Comparison of ENCODE assay signal across 1 cellular context in the genomic region with DNA sequence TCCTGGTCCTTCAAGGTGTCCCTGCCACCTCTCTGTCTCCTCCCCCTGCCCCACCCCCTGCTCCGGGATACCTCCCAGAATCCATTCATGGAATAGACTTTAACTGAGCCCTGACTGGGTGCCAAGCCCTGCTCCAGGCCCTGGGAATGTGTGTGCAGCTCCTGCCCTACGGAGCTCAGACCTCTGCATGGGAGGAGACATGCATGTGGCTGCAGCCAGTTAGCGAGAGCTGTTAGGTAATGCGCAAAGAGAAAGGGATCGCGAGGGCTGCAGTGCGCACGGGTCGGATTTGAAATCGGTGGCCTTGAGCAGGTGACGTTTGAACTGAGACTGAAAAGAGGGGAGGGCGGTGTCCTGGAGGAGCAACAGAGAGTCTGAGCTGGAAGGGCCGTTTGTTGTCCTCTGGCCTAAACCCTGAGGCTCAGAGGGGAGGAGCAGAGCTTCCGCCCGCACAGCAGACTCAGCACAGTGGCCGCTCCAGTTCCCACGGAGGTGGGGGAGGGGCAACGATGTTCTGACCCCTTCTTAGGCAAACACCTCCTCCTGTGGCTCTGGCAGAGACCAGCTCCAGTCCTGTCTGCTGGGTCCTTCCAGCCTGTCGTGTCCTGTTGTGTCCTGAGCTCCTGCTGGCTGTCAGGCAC.
TF ChIP-seq lines count a peak whose summit lies in the region.

No MANE protein-coding gene starts in this region.

TF ChIP-seq in HepG2, 621 proteins besides CTCF, POLR2A, EP300 and RAD21 (continued from another document and continues in another):
- TF ChIP-seq, protein P1, sequence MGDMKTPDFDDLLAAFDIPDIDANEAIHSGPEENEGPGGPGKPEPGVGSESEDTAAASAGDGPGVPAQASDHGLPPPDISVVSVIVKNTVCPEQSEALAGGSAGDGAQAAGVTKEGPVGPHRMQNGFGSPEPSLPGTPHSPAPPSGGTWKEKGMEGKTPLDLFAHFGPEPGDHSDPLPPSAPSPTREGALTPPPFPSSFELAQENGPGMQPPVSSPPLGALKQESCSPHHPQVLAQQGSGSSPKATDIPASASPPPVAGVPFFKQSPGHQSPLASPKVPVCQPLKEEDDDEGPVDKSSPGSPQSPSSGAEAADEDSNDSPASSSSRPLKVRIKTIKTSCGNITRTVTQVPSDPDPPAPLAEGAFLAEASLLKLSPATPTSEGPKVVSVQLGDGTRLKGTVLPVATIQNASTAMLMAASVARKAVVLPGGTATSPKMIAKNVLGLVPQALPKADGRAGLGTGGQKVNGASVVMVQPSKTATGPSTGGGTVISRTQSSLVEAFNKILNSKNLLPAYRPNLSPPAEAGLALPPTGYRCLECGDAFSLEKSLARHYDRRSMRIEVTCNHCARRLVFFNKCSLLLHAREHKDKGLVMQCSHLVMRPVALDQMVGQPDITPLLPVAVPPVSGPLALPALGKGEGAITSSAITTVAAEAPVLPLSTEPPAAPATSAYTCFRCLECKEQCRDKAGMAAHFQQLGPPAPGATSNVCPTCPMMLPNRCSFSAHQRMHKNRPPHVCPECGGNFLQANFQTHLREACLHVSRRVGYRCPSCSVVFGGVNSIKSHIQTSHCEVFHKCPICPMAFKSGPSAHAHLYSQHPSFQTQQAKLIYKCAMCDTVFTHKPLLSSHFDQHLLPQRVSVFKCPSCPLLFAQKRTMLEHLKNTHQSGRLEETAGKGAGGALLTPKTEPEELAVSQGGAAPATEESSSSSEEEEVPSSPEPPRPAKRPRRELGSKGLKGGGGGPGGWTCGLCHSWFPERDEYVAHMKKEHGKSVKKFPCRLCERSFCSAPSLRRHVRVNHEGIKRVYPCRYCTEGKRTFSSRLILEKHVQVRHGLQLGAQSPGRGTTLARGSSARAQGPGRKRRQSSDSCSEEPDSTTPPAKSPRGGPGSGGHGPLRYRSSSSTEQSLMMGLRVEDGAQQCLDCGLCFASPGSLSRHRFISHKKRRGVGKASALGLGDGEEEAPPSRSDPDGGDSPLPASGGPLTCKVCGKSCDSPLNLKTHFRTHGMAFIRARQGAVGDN (CRISPR knock-in tag; IDR thresholded peaks at IDR 0.05) = peak; percentile 89
- TF ChIP-seq ZZZ3 (CRISPR knock-in tag; IDR thresholded peaks at IDR 0.05; ENCODE audit: borderline replicate concordance) = no peak
- TF ChIP-seq, protein P2, sequence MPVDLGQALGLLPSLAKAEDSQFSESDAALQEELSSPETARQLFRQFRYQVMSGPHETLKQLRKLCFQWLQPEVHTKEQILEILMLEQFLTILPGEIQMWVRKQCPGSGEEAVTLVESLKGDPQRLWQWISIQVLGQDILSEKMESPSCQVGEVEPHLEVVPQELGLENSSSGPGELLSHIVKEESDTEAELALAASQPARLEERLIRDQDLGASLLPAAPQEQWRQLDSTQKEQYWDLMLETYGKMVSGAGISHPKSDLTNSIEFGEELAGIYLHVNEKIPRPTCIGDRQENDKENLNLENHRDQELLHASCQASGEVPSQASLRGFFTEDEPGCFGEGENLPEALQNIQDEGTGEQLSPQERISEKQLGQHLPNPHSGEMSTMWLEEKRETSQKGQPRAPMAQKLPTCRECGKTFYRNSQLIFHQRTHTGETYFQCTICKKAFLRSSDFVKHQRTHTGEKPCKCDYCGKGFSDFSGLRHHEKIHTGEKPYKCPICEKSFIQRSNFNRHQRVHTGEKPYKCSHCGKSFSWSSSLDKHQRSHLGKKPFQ (CRISPR knock-in tag; IDR thresholded peaks at IDR 0.05; ENCODE audit: insufficient replicate concordance) = no peak
- peak; percentile 45 for TF ChIP-seq MIER2 (CRISPR knock-in tag; IDR thresholded peaks at IDR 0.05)
- TF ChIP-seq, protein P3, sequence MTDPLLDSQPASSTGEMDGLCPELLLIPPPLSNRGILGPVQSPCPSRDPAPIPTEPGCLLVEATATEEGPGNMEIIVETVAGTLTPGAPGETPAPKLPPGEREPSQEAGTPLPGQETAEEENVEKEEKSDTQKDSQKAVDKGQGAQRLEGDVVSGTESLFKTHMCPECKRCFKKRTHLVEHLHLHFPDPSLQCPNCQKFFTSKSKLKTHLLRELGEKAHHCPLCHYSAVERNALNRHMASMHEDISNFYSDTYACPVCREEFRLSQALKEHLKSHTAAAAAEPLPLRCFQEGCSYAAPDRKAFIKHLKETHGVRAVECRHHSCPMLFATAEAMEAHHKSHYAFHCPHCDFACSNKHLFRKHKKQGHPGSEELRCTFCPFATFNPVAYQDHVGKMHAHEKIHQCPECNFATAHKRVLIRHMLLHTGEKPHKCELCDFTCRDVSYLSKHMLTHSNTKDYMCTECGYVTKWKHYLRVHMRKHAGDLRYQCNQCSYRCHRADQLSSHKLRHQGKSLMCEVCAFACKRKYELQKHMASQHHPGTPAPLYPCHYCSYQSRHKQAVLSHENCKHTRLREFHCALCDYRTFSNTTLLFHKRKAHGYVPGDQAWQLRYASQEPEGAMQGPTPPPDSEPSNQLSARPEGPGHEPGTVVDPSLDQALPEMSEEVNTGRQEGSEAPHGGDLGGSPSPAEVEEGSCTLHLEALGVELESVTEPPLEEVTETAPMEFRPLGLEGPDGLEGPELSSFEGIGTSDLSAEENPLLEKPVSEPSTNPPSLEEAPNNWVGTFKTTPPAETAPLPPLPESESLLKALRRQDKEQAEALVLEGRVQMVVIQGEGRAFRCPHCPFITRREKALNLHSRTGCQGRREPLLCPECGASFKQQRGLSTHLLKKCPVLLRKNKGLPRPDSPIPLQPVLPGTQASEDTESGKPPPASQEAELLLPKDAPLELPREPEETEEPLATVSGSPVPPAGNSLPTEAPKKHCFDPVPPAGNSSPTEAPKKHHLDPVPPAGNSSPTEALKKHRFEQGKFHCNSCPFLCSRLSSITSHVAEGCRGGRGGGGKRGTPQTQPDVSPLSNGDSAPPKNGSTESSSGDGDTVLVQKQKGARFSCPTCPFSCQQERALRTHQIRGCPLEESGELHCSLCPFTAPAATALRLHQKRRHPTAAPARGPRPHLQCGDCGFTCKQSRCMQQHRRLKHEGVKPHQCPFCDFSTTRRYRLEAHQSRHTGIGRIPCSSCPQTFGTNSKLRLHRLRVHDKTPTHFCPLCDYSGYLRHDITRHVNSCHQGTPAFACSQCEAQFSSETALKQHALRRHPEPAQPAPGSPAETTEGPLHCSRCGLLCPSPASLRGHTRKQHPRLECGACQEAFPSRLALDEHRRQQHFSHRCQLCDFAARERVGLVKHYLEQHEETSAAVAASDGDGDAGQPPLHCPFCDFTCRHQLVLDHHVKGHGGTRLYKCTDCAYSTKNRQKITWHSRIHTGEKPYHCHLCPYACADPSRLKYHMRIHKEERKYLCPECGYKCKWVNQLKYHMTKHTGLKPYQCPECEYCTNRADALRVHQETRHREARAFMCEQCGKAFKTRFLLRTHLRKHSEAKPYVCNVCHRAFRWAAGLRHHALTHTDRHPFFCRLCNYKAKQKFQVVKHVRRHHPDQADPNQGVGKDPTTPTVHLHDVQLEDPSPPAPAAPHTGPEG (CRISPR knock-in tag; IDR thresholded peaks at IDR 0.05) = peak; percentile 62; the same call in 1 of the 2 replicates
- TF ChIP-seq, protein P4, sequence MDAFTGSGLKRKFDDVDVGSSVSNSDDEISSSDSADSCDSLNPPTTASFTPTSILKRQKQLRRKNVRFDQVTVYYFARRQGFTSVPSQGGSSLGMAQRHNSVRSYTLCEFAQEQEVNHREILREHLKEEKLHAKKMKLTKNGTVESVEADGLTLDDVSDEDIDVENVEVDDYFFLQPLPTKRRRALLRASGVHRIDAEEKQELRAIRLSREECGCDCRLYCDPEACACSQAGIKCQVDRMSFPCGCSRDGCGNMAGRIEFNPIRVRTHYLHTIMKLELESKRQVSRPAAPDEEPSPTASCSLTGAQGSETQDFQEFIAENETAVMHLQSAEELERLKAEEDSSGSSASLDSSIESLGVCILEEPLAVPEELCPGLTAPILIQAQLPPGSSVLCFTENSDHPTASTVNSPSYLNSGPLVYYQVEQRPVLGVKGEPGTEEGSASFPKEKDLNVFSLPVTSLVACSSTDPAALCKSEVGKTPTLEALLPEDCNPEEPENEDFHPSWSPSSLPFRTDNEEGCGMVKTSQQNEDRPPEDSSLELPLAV (CRISPR knock-in tag; conservative IDR thresholded peaks at IDR 0.05; ENCODE audit: low read depth) = no peak
- TF ChIP-seq, protein P5, sequence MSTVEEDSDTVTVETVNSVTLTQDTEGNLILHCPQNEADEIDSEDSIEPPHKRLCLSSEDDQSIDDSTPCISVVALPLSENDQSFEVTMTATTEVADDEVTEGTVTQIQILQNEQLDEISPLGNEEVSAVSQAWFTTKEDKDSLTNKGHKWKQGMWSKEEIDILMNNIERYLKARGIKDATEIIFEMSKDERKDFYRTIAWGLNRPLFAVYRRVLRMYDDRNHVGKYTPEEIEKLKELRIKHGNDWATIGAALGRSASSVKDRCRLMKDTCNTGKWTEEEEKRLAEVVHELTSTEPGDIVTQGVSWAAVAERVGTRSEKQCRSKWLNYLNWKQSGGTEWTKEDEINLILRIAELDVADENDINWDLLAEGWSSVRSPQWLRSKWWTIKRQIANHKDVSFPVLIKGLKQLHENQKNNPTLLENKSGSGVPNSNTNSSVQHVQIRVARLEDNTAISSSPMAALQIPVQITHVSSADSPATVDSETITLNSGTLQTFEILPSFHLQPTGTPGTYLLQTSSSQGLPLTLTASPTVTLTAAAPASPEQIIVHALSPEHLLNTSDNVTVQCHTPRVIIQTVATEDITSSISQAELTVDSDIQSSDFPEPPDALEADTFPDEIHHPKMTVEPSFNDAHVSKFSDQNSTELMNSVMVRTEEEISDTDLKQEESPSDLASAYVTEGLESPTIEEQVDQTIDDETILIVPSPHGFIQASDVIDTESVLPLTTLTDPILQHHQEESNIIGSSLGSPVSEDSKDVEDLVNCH (CRISPR knock-in tag; IDR thresholded peaks at IDR 0.05) = no peak
- TF ChIP-seq SMAD1 (CRISPR knock-in tag; IDR thresholded peaks at IDR 0.05; ENCODE audit: borderline replicate concordance, low read depth) = no peak
- no peak for TF ChIP-seq POLR2AphosphoS5 (IDR thresholded peaks at IDR 0.05; ENCODE audit: low read depth, low read length)
- TF ChIP-seq THYN1 (CRISPR knock-in tag; IDR thresholded peaks at IDR 0.05; ENCODE audit: borderline replicate concordance, low read depth) = no peak
- TF ChIP-seq TEAD2 (CRISPR knock-in tag; IDR thresholded peaks at IDR 0.05) = no peak
- TF ChIP-seq, protein P6, sequence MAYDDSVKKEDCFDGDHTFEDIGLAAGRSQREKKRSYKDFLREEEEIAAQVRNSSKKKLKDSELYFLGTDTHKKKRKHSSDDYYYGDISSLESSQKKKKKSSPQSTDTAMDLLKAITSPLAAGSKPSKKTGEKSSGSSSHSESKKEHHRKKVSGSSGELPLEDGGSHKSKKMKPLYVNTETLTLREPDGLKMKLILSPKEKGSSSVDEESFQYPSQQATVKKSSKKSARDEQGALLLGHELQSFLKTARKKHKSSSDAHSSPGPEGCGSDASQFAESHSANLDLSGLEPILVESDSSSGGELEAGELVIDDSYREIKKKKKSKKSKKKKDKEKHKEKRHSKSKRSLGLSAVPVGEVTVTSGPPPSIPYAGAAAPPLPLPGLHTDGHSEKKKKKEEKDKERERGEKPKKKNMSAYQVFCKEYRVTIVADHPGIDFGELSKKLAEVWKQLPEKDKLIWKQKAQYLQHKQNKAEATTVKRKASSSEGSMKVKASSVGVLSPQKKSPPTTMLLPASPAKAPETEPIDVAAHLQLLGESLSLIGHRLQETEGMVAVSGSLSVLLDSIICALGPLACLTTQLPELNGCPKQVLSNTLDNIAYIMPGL (CRISPR knock-in tag; IDR thresholded peaks at IDR 0.05; ENCODE audit: borderline replicate concordance in 1 of 2, low read depth in 1 of 2) = peak in 1 of 2 experiments; percentile 37; a peak in 2 of 4 replicates
- TF ChIP-seq ZNF709 (CRISPR knock-in tag; IDR thresholded peaks at IDR 0.05) = no peak
- TF ChIP-seq CBX1 (IDR thresholded peaks at IDR 0.05; ENCODE audit: low read depth) = no peak
- no peak for TF ChIP-seq KAT7 (CRISPR knock-in tag; IDR thresholded peaks at IDR 0.05; ENCODE audit: borderline replicate concordance)
- TF ChIP-seq, protein P7, sequence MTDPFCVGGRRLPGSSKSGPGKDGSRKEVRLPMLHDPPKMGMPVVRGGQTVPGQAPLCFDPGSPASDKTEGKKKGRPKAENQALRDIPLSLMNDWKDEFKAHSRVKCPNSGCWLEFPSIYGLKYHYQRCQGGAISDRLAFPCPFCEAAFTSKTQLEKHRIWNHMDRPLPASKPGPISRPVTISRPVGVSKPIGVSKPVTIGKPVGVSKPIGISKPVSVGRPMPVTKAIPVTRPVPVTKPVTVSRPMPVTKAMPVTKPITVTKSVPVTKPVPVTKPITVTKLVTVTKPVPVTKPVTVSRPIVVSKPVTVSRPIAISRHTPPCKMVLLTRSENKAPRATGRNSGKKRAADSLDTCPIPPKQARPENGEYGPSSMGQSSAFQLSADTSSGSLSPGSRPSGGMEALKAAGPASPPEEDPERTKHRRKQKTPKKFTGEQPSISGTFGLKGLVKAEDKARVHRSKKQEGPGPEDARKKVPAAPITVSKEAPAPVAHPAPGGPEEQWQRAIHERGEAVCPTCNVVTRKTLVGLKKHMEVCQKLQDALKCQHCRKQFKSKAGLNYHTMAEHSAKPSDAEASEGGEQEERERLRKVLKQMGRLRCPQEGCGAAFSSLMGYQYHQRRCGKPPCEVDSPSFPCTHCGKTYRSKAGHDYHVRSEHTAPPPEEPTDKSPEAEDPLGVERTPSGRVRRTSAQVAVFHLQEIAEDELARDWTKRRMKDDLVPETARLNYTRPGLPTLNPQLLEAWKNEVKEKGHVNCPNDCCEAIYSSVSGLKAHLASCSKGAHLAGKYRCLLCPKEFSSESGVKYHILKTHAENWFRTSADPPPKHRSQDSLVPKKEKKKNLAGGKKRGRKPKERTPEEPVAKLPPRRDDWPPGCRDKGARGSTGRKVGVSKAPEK (CRISPR knock-in tag; IDR thresholded peaks at IDR 0.05; ENCODE audit: borderline replicate concordance) = no peak
- TF ChIP-seq TBX3 (IDR thresholded peaks at IDR 0.05; ENCODE audit: borderline replicate concordance) = no peak
- no peak for TF ChIP-seq ZFP41 (CRISPR knock-in tag; IDR thresholded peaks at IDR 0.05; ENCODE audit: borderline replicate concordance)
- TF ChIP-seq, protein P8, sequence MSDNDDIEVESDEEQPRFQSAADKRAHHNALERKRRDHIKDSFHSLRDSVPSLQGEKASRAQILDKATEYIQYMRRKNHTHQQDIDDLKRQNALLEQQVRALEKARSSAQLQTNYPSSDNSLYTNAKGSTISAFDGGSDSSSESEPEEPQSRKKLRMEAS (IDR thresholded peaks at IDR 0.05) = peak; percentile 89
- TF ChIP-seq, protein P9, sequence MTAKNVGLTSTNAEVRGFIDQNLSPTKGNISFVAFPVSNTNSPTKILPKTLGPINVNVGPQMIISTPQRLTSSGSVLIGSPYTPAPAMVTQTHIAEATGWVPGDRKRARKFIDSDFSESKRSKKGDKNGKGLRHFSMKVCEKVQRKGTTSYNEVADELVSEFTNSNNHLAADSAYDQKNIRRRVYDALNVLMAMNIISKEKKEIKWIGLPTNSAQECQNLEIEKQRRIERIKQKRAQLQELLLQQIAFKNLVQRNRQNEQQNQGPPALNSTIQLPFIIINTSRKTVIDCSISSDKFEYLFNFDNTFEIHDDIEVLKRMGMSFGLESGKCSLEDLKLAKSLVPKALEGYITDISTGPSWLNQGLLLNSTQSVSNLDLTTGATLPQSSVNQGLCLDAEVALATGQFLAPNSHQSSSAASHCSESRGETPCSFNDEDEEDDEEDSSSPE (CRISPR knock-in tag; IDR thresholded peaks at IDR 0.05) = peak; percentile 60
- no peak for TF ChIP-seq GFI1 (CRISPR knock-in tag; IDR thresholded peaks at IDR 0.05; ENCODE audit: borderline replicate concordance)
- no peak for TF ChIP-seq ZNF160 (CRISPR knock-in tag; IDR thresholded peaks at IDR 0.05)
- TF ChIP-seq SSRP1 (CRISPR knock-in tag; IDR thresholded peaks at IDR 0.05) = 0 out of 2 replicates have a peak, but pooled peaks have one; percentile 56
